ENCODE assay signal across 13 cellular contexts in the genomic region with DNA sequence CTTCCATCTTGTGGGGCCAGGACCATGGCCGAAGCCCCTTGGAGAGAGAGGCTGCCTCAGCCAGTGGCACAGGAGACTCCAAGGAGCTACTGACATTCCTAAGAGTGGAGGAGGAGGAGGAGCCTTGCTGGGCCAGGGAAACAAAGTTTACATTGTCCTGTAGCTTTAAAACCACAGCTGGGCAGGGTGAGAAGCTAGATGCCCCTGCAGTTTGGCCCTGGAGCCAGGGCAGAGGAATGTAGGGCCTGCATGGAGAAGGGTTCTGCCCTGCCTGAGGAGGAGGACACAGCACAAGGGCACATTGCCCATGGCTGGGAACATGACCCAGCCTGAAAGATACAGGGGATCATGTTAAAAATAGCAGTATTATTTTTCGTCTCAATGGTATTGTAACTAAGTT. TPM values are rescaled to one million over a fixed set of nuclear protein-coding genes. Genes with fewer than 3 reads are reported as not detected.
DNase-seq lines count a peak whose midpoint lies in the region; ATAC-seq and TF ChIP-seq lines count a peak whose summit lies in the region.
"Had no signal": no experiment of that assay in that cellular context is flagged by ENCODE, and none has a peak within 500 bp of the region (broad histone marks: within the 10 kb centered on the region; RNA-seq: fewer than 3 reads in every experiment).

No MANE protein-coding gene starts in this region.

- no peak for TF ChIP-seq POLR2A in stomach (IDR thresholded peaks at IDR 0.05)

- peaks cover 16 to 74% (median 58%) of the 10 kb centered on the region in 4 donors for H3K4me1 ChIP-seq in stomach
- H3K4me1 ChIP-seq: parathyroid adenoma had no signal

- 70 to 86% (median 81%) methylated on average over 2 of the region's 2 CpGs for WGBS in stomach, 5 donors

- H3K27ac ChIP-seq in stomach: peak overlapping the region; percentile 18 to 84 (median 63)
- H3K27ac ChIP-seq: body of pancreas, parathyroid adenoma had no signal

- no peaks in the 10 kb centered on the region for H3K27me3 ChIP-seq in stomach
- H3K27me3 ChIP-seq: body of pancreas had no signal

- no peak overlapping the region for H3K4me3 ChIP-seq in stomach
- H3K4me3 ChIP-seq: body of pancreas had no signal

- H3K36me3 ChIP-seq in stomach: peaks cover 29 to 73% (median 65%) of the 10 kb centered on the region in 4 donors

- no peak for TF ChIP-seq EP300 in stomach (IDR thresholded peaks at IDR 0.05)

- TF ChIP-seq CTCF in stomach (IDR thresholded peaks at IDR 0.05): no peak

- H3K4me3 Mint-ChIP-seq in T-helper 2 cell treated with Interferon-gamma antibody and Interleukin-4, amounts not matched to agents 5 μg/mL and 100 μg/mL, for 36 hours: no peak overlapping the region
- H3K4me3 Mint-ChIP-seq in activated naive CD8-positive, alpha-beta T cell treated with anti-CD3 and anti-CD28 coated beads for 36 hours: no peak overlapping the region
- H3K4me3 Mint-ChIP-seq: stimulated activated memory B cell treated with anti-CD40 and anti-IgM and Interleukin-4, amounts not matched to agents 10 μg/mL and 1 μg/mL and 100 μg/mL, for 72 hours had no signal

- H3K36me3 Mint-ChIP-seq in T-helper 2 cell treated with Interferon-gamma antibody and Interleukin-4, amounts not matched to agents 5 μg/mL and 100 μg/mL, for 36 hours (ENCODE audit: low read depth): peaks cover 80% of the 10 kb centered on the region
- peaks cover 19% of the 10 kb centered on the region for H3K36me3 Mint-ChIP-seq in activated naive CD8-positive, alpha-beta T cell treated with anti-CD3 and anti-CD28 coated beads for 36 hours

- no peaks in the 10 kb centered on the region for H3K27me3 Mint-ChIP-seq in T-helper 2 cell treated with Interferon-gamma antibody and Interleukin-4, amounts not matched to agents 5 μg/mL and 100 μg/mL, for 36 hours (ENCODE audit: low read depth)
- H3K27me3 Mint-ChIP-seq in activated naive CD8-positive, alpha-beta T cell treated with anti-CD3 and anti-CD28 coated beads for 36 hours: no peaks in the 10 kb centered on the region
- H3K27me3 Mint-ChIP-seq: stimulated activated memory B cell treated with anti-CD40 and anti-IgM and Interleukin-4, amounts not matched to agents 10 μg/mL and 1 μg/mL and 100 μg/mL, for 72 hours had no signal

- no peak for DNase-seq in T-helper 2 cell treated with Interferon-gamma antibody and Interleukin-4, amounts not matched to agents 5 μg/mL and 100 μg/mL, for 36 hours (ENCODE audit: low spot score)
- DNase-seq in T-helper 2 cell: no peak
- DNase-seq in activated naive CD8-positive, alpha-beta T cell treated with anti-CD3 and anti-CD28 coated beads for 36 hours: no peak
- peak; percentile 73 for DNase-seq in left ventricle myocardium superior
- DNase-seq in stomach: peak; percentile 14
- DNase-seq in NCI-H446 treated with DMSO at 0.1 percent for 48 hours (lab: John Stamatoyannopoulos, UW): no peak
- DNase-seq: hippocampal formation, T-helper 9 cell had no signal

- no peaks in the 10 kb centered on the region for H3K9me3 Mint-ChIP-seq in T-helper 2 cell treated with Interferon-gamma antibody and Interleukin-4, amounts not matched to agents 5 μg/mL and 100 μg/mL, for 36 hours
- no peaks in the 10 kb centered on the region for H3K9me3 Mint-ChIP-seq in activated naive CD8-positive, alpha-beta T cell treated with anti-CD3 and anti-CD28 coated beads for 36 hours
- H3K9me3 Mint-ChIP-seq: stimulated activated memory B cell treated with anti-CD40 and anti-IgM and Interleukin-4, amounts not matched to agents 10 μg/mL and 1 μg/mL and 100 μg/mL, for 72 hours had no signal

- intact Hi-C loops in left ventricle myocardium superior (cut with micrococcal nuclease) (loop anchor here (5.0 to 10.0 kb wide), 3 partner anchors 58 to 240 kb away; no protein-coding TSS in a partner anchor), stomach (cut with DNase I; ENCODE audit: low total_unique reads) (loop anchor here (5.0 to 10.0 kb wide), 2 partner anchors 50 to 168 kb away; a partner anchor contains a TSS)

- peaks cover 6% of the 10 kb centered on the region for H3K4me1 Mint-ChIP-seq in T-helper 2 cell treated with Interferon-gamma antibody and Interleukin-4, amounts not matched to agents 5 μg/mL and 100 μg/mL, for 36 hours (ENCODE audit: low read depth)
- H3K4me1 Mint-ChIP-seq in activated naive CD8-positive, alpha-beta T cell treated with anti-CD3 and anti-CD28 coated beads for 36 hours: peaks cover 39% of the 10 kb centered on the region
- H3K4me1 Mint-ChIP-seq: stimulated activated memory B cell treated with anti-CD40 and anti-IgM and Interleukin-4, amounts not matched to agents 10 μg/mL and 1 μg/mL and 100 μg/mL, for 72 hours had no signal

- ATAC-seq in left ventricle myocardium superior: peak; percentile 60
- no peak for ATAC-seq in GM19467 (IDR thresholded peaks at IDR 0.05; ENCODE audit: unreplicated experiment)
- no peak for ATAC-seq in GM18861 (IDR thresholded peaks at IDR 0.05; ENCODE audit: unreplicated experiment)
- ATAC-seq: body of pancreas; stimulated activated memory B cell treated with anti-CD40 and anti-IgM and Interleukin-4, amounts not matched to agents 10 μg/mL and 1 μg/mL and 100 μg/mL, for 72 hours had no signal

- no peaks in the 10 kb centered on the region for H3K9me3 ChIP-seq in stomach
- H3K9me3 ChIP-seq: body of pancreas had no signal

- H3K27ac Mint-ChIP-seq in T-helper 2 cell treated with Interferon-gamma antibody and Interleukin-4, amounts not matched to agents 5 μg/mL and 100 μg/mL, for 36 hours: peak overlapping the region; percentile 68
- H3K27ac Mint-ChIP-seq in activated naive CD8-positive, alpha-beta T cell treated with anti-CD3 and anti-CD28 coated beads for 36 hours: peak overlapping the region; percentile 62
- H3K27ac Mint-ChIP-seq: stimulated activated memory B cell treated with anti-CD40 and anti-IgM and Interleukin-4, amounts not matched to agents 10 μg/mL and 1 μg/mL and 100 μg/mL, for 72 hours had no signal

RNA-seq across cellular contexts. Expression of a gene that starts 37.4 kb away (rescaled TPM):
- total RNA-seq in activated naive CD8-positive, alpha-beta T cell treated with anti-CD3 and anti-CD28 coated beads for 36 hours: 100 to 1,000 TPM; 156 to 162 TPM
- total RNA-seq in left ventricle myocardium superior: 56.5 TPM
- total RNA-seq in stomach: 100 to 1,000 TPM in 2 of 5 donors, 10 to 100 TPM in 3; 37.9 to 576 (median 86.1) TPM
- 10 to 100 TPM; 16.3 to 32.9 (median 17.5) TPM for polyA plus RNA-seq in stomach

Comparison
In these comparisons a context has a peak if more than half of its experiments do, and no peak if none do; other contexts are left out.
1. DNase-seq: peak in left ventricle myocardium superior (single experiment) and stomach (single experiment); none in T-helper 2 cell treated with Interferon-gamma antibody and Interleukin-4, amounts not matched to agents 5 μg/mL and 100 μg/mL, for 36 hours (single experiment), T-helper 2 cell (0 of 5), activated naive CD8-positive, alpha-beta T cell treated with anti-CD3 and anti-CD28 coated beads for 36 hours (single experiment) and NCI-H446 treated with DMSO at 0.1 percent for 48 hours (single experiment).